Comparison of ENCODE assay signal across 12 cellular contexts in the genomic region with DNA sequence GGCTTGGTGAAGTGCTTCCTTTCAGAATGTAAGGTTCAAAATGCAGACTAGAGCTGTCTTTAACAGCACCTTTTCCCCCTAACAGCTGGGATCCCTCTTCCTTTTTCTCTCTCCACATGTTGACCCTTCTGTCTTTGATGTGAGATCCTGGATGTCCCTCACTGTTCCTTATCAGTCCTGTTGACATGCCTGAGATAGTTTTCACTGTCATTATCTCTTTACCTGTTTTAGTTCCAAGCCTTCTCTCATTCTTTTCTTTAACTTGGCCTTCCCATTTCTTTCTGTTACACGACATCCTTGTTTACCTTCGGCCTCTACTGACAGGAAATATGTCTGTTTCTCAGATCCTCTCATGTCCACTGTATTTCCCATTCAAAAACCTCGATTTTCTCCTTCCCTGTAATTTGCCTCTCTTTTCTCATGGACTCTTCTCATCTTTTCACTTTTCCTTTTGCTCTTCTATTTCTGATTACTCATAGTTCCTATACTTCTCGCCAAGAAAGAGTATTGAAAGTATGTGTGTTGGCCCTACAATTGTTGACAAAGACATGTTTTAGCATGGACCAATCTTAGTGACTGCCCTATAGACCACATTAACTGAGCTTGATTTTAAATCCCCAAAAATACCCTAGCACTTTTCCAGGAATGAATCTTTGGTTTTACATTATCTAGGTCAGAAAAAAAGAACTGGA. TPM values are rescaled to one million over a fixed set of nuclear protein-coding genes. Genes with fewer than 3 reads are reported as not detected.
DNase-seq lines count a peak whose midpoint lies in the region; ATAC-seq, FAIRE-seq and TF ChIP-seq lines count a peak whose summit lies in the region.
"Had no signal": no experiment of that assay in that cellular context is flagged by ENCODE, and none has a peak within 500 bp of the region (broad histone marks: within the 10 kb centered on the region; RNA-seq: fewer than 3 reads in every experiment).

No MANE protein-coding gene starts in this region.

- H3K4me3 Mint-ChIP-seq in CD8-positive, alpha-beta T cell, result peak overlapping the region; percentile 81
- H3K4me3 Mint-ChIP-seq in mesothelial cell of epicardium, result peak overlapping the region; percentile 73

- WGBS in HUES64, result 74% methylated on average over 3 of the region's 4 CpGs

- FAIRE-seq in GM12891 (lab: Jason Lieb, UNC), result no peak

- H3K27ac ChIP-seq in CD8-positive, alpha-beta T cell (ENCODE audit: low read depth, low read length), result no peak overlapping the region
- no peak overlapping the region for H3K27ac ChIP-seq in HUES64 (ENCODE audit: low read depth, low read length)
- no peak overlapping the region for H3K27ac ChIP-seq in colonic mucosa
- H3K27ac ChIP-seq: ascending aorta had no signal

- no peak for TF ChIP-seq CTCF in CD8-positive, alpha-beta T cell (IDR thresholded peaks at IDR 0.05)
- TF ChIP-seq CTCF in colonic mucosa (IDR thresholded peaks at IDR 0.05) (no peak), mesothelial cell of epicardium (IDR thresholded peaks at IDR 0.05; ENCODE audit: unreplicated experiment) (no peak)

- DNase-seq in CD8-positive, alpha-beta T cell, result no peak
- DNase-seq in colonic mucosa (no peak), mesothelial cell of epicardium (ENCODE audit: low spot score in 2 of 2, unreplicated experiment in 2 of 2) (no peak), D341Med (ENCODE audit: low spot score) (no peak), GM12891 (ENCODE audit: insufficient read length, low spot score) (no peak)
- no peak for DNase-seq in activated CD8-positive, alpha-beta memory T cell treated with anti-CD3 and anti-CD28 coated beads, Interleukin-2, amount 50 U/mL, for 48 hours
- DNase-seq: right cardiac atrium had no signal

- ATAC-seq in CD8-positive, alpha-beta T cell, result no peak
- ATAC-seq in GM21723 (IDR thresholded peaks at IDR 0.05; ENCODE audit: unreplicated experiment), result no peak

- intact Hi-C loops in CD8-positive, alpha-beta T cell (cut with DNase I, micrococcal nuclease), result loop anchor here in 1 of 2 experiments (5.0 kb wide), 2 partner anchors 93 to 143 kb away; no protein-coding TSS in a partner anchor
- intact Hi-C loops in colonic mucosa (cut with DNase I), result no loop called here

- no peak overlapping the region for H3K27ac Mint-ChIP-seq in CD8-positive, alpha-beta T cell
- H3K27ac Mint-ChIP-seq in mesothelial cell of epicardium, result no peak overlapping the region

- no peak overlapping the region for H3K4me3 ChIP-seq in CD8-positive, alpha-beta T cell (ENCODE audit: low read depth, low read length)
- peak overlapping the region; percentile 62; the same call in 1 of the 2 replicates for H3K4me3 ChIP-seq in HUES64 (ENCODE audit: low read length)
- H3K4me3 ChIP-seq in colonic mucosa, result peak overlapping the region; percentile 66

- no peaks in the 10 kb centered on the region for H3K9me3 Mint-ChIP-seq in CD8-positive, alpha-beta T cell
- no peaks in the 10 kb centered on the region for H3K9me3 Mint-ChIP-seq in mesothelial cell of epicardium

- no peak for TF ChIP-seq POLR2A in GM12891 (IDR thresholded peaks at IDR 0.05; ENCODE audit: low read depth, low read length)

- H3K36me3 ChIP-seq in CD8-positive, alpha-beta T cell (ENCODE audit: insufficient read depth, low read length), result no peaks in the 10 kb centered on the region
- no peaks in the 10 kb centered on the region for H3K36me3 ChIP-seq in HUES64 (ENCODE audit: insufficient read depth, low read length)
- no peaks in the 10 kb centered on the region for H3K36me3 ChIP-seq in colonic mucosa
- H3K36me3 ChIP-seq: ascending aorta had no signal

- H3K9ac ChIP-seq in HUES64 (ENCODE audit: low read depth, low read length) (no peak overlapping the region), colonic mucosa (ENCODE audit: low read depth in 2 of 2, low read length in 2 of 2) (peak overlapping the region in 1 of 2 donors; percentile 90)

- peaks cover 11% of the 10 kb centered on the region for H3K4me1 Mint-ChIP-seq in CD8-positive, alpha-beta T cell (ENCODE audit: low read depth)
- peaks cover 11% of the 10 kb centered on the region for H3K4me1 Mint-ChIP-seq in mesothelial cell of epicardium

- CTCF ChIA-PET in CD8-positive, alpha-beta T cell (lab: Charles Lee), result interaction anchor here (1.4 kb wide), 1 partner anchor 11 kb away, joined by 4 read pairs; no protein-coding TSS in a partner anchor

- peaks cover 2% of the 10 kb centered on the region for H3K4me1 ChIP-seq in CD8-positive, alpha-beta T cell (ENCODE audit: insufficient read depth, low read length)
- H3K4me1 ChIP-seq in HUES64 (ENCODE audit: insufficient read depth, low read length), result peaks cover 5% of the 10 kb centered on the region
- peaks cover 5% of the 10 kb centered on the region for H3K4me1 ChIP-seq in colonic mucosa

- POLR2A ChIA-PET in CD8-positive, alpha-beta T cell (lab: Charles Lee), result interaction anchor here (0.7 kb wide), 1 partner anchor 951 kb away, joined by 3 read pairs; no protein-coding TSS in a partner anchor

- H3K27me3 Mint-ChIP-seq in CD8-positive, alpha-beta T cell (ENCODE audit: low read depth), result peaks cover 25% of the 10 kb centered on the region
- H3K27me3 Mint-ChIP-seq in mesothelial cell of epicardium (ENCODE audit: low read depth), result peaks cover 35% of the 10 kb centered on the region

- H3K9me3 ChIP-seq in CD8-positive, alpha-beta T cell (ENCODE audit: low read length), result no peaks in the 10 kb centered on the region
- no peaks in the 10 kb centered on the region for H3K9me3 ChIP-seq in HUES64 (ENCODE audit: insufficient read depth, low read depth, low read length)
- H3K9me3 ChIP-seq in colonic mucosa, result no peaks in the 10 kb centered on the region
- H3K9me3 ChIP-seq: ascending aorta had no signal

- H3K36me3 Mint-ChIP-seq in CD8-positive, alpha-beta T cell, result no peaks in the 10 kb centered on the region
- H3K36me3 Mint-ChIP-seq in mesothelial cell of epicardium, result no peaks in the 10 kb centered on the region

- peaks cover 14% of the 10 kb centered on the region for H3K27me3 ChIP-seq in CD8-positive, alpha-beta T cell (ENCODE audit: insufficient read depth, low read length)
- H3K27me3 ChIP-seq in HUES64 (ENCODE audit: insufficient read depth, low read length) (peaks cover 67% of the 10 kb centered on the region), colonic mucosa (peaks cover 8% of the 10 kb centered on the region)
- H3K27me3 ChIP-seq: ascending aorta had no signal

TF ChIP-seq in GM12891, 5 proteins besides CTCF, POLR2A, EP300 and RAD21:
- TF ChIP-seq SPI1 (IDR thresholded peaks at IDR 0.05; ENCODE audit: low read depth, low read length) (no peak), TAF1 (IDR thresholded peaks at IDR 0.05; ENCODE audit: low read depth, low read length) (no peak), POLR2AphosphoS5 (IDR thresholded peaks at IDR 0.05; ENCODE audit: low read depth, low read length) (no peak), PAX5 (IDR thresholded peaks at IDR 0.05; ENCODE audit: insufficient read depth, low read length, severe bottlenecking) (no peak), POU2F2 (IDR thresholded peaks at IDR 0.05; ENCODE audit: low read depth, low read length) (no peak)

RNA-seq across cellular contexts. Expression of a gene that starts 1.2 kb away (rescaled TPM):
- not detected for total RNA-seq in CD8-positive, alpha-beta T cell
- polyA plus RNA-seq in HUES64 (2013, experiment 1 of 2), result 0.25 TPM
- 0.19 TPM for polyA plus RNA-seq in HUES64 (2013, experiment 2 of 2)
- total RNA-seq in colonic mucosa (10 to 100 TPM; 20.8 to 25.7 TPM), mesothelial cell of epicardium (1.1 to 1.3 TPM (median 1.2 TPM) in 3 replicates)
- 0.14 TPM for polyA plus RNA-seq in GM12891 (2012; ENCODE audit: low read depth, missing spikeins)
- total RNA-seq: endothelial cell of umbilical vein; right cardiac atrium; T-helper 1 cell treated with Interleukin-12 subunit alpha and Interleukin-12 subunit beta and Interleukin-4 antibody, amounts not matched to agents 30 ng/mL and 1 ng/mL, for 36 hours had no signal
- polyA plus RNA-seq: endothelial cell of umbilical vein, right cardiac atrium had no signal

RNA-seq across cellular contexts. Expression of a gene that starts 50.5 kb away (rescaled TPM):
- total RNA-seq in CD8-positive, alpha-beta T cell, result 10 to 100 TPM; 12.3 to 13.1 TPM
- 65.8 TPM for polyA plus RNA-seq in HUES64 (2013, experiment 1 of 2)
- polyA plus RNA-seq in HUES64 (2013, experiment 2 of 2), result 85.9 TPM
- total RNA-seq in colonic mucosa (100 to 1,000 TPM; 114 to 134 TPM), mesothelial cell of epicardium (83.6 to 88.5 TPM (median 84.1 TPM) in 3 replicates)
- 38.3 TPM for polyA plus RNA-seq in GM12891 (2012; ENCODE audit: low read depth, missing spikeins)
